In the genomic region with DNA sequence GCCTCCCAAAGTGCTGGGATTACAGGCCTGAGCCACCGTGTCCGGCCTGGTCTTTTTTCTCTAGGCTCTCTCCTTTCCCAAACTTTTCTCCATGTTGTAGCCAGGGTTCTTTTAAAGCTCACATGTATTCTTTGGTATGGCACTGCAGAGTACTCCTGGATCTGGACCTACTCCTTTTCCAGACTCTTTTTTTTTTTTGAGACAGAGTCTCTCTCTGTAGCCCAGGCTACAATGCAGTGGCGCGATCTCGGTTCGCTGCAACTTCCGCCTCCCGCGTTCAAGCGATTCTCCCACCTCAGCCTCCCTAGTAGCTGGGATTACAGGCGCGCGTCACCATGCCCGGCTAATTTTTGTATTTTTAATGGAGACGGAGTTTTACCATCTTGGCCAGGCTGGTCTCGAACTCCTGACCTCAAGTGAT, we compare ENCODE assay signal across 1 cellular context.
TF ChIP-seq lines count a peak whose summit lies in the region.

No MANE protein-coding gene starts in this region.

TF ChIP-seq in HEK293, 187 proteins besides CTCF, POLR2A, EP300 and RAD21 (continued from another document):
- TF ChIP-seq ZNF600 (tag by site-specific recombination; IDR thresholded peaks at IDR 0.05) = no peak
- no peak for TF ChIP-seq TSHZ1 (tag by site-specific recombination; IDR thresholded peaks at IDR 0.05; ENCODE audit: borderline replicate concordance)
- TF ChIP-seq ZFP69B (tag by site-specific recombination; IDR thresholded peaks at IDR 0.05) = no peak
- TF ChIP-seq ZNF843 (tag by site-specific recombination; IDR thresholded peaks at IDR 0.05) = 0 out of 2 replicates have a peak, but pooled peaks have one; percentile 40
- no peak for TF ChIP-seq ZNF114 (tag by site-specific recombination; IDR thresholded peaks at IDR 0.05)
